ENCODE assay signal across 2 cellular contexts in the genomic region with DNA sequence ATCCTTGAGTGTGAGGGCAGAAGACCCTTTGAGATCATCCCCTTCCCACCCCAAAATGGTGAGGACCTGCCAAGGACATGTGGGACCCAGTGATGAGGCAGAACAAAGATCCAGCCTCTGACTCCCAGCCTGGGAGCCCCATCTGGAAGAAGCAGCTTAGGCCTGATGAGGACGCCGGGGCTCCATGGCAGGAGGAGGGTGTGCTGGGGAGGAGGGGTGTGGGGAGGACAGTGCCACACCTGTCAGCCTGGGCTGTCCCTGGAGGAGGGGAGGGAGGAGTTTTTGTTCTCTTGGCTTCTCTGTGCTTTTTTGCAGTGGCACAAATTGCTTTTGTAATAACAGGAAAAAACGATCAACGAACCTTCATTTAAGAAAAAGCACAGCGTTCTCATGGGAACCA.
TF ChIP-seq lines count a peak whose summit lies in the region.

No MANE protein-coding gene starts in this region.

TF ChIP-seq in HepG2, 621 proteins besides CTCF, POLR2A, EP300 and RAD21:
- TF ChIP-seq, protein P1, sequence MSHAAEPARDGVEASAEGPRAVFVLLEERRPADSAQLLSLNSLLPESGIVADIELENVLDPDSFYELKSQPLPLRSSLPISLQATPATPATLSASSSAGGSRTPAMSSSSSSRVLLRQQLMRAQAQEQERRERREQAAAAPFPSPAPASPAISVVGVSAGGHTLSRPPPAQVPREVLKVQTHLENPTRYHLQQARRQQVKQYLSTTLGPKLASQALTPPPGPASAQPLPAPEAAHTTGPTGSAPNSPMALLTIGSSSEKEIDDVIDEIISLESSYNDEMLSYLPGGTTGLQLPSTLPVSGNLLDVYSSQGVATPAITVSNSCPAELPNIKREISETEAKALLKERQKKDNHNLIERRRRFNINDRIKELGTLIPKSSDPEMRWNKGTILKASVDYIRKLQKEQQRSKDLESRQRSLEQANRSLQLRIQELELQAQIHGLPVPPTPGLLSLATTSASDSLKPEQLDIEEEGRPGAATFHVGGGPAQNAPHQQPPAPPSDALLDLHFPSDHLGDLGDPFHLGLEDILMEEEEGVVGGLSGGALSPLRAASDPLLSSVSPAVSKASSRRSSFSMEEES (CRISPR knock-in tag; IDR thresholded peaks at IDR 0.05), result no peak
- TF ChIP-seq XBP1 (CRISPR knock-in tag; IDR thresholded peaks at IDR 0.05) (no peak), ZNF263 (CRISPR knock-in tag; IDR thresholded peaks at IDR 0.05) (0 out of 2 replicates have a peak, but pooled peaks have one; percentile 48)
TF ChIP-seq in HepG2: peak in this region for 1.

TF ChIP-seq in WTC11, 78 proteins besides CTCF, POLR2A, EP300 and RAD21:
- TF ChIP-seq, protein P2, sequence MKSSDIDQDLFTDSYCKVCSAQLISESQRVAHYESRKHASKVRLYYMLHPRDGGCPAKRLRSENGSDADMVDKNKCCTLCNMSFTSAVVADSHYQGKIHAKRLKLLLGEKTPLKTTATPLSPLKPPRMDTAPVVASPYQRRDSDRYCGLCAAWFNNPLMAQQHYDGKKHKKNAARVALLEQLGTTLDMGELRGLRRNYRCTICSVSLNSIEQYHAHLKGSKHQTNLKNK (CRISPR knock-in tag; IDR thresholded peaks at IDR 0.05), result no peak
- peak; percentile 74; the same call in 1 of the 2 replicates for TF ChIP-seq ZNF263 (CRISPR knock-in tag; IDR thresholded peaks at IDR 0.05; ENCODE audit: low read depth)
